1 cellular context compared by ENCODE assay signal in the genomic region with DNA sequence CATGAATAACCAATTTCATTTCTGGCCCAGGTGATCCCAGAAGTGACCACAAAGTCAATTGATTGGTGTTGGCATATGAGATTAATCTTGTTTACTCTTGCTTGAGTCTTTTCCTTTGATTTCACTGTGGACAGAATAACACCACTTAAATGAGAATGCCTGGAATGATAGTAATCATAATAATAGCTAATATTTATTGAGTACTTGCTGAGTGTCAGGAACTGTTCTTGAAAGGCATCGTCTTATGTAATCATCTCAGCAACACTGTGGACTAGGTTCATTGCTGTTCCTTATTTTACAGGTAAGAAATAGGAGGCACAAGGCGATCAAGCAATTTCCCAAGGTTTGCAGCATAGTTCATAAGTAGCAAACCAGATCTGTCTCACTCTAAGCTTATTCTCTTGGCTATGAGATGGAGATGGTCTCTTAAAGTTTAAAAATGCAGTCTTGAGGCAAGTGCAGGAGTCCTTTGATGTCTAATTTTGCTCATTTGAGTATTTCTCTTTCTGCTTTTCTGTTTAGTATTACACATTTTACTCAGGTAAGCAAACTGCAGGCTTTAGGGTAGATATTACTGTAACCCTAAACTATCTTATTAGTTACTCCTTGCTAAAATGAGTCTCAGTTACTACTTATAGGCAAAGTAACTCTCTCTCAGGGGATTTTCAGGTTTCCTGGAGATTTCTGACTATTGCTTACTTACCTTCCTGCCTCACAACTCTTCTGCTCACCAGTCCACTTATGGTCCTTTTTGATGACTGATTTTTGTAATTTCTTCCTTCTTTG.
TF ChIP-seq lines count a peak whose summit lies in the region.

No MANE protein-coding gene starts in this region.

TF ChIP-seq in endothelial cell of umbilical vein, 7 proteins besides CTCF, POLR2A, EP300 and RAD21:
- TF ChIP-seq POLR2AphosphoS5 (IDR thresholded peaks at IDR 0.05; ENCODE audit: insufficient read depth, low read depth, low read length) (no peak), MYC (IDR thresholded peaks at IDR 0.05; ENCODE audit: low read depth, low read length) (no peak), JUN (IDR thresholded peaks at IDR 0.05; ENCODE audit: borderline replicate concordance, insufficient read depth, insufficient read length, low read depth) (no peak), GATA2 (IDR thresholded peaks at IDR 0.05; ENCODE audit: insufficient read depth, insufficient read length, low read depth, low read length) (no peak), EZH2 (IDR thresholded peaks at IDR 0.05; ENCODE audit: borderline replicate concordance, low read depth, low read length, severe bottlenecking) (no peak), FOS (IDR thresholded peaks at IDR 0.05; ENCODE audit: borderline replicate concordance, insufficient read depth, low read length) (no peak)
- TF ChIP-seq, protein P1, sequence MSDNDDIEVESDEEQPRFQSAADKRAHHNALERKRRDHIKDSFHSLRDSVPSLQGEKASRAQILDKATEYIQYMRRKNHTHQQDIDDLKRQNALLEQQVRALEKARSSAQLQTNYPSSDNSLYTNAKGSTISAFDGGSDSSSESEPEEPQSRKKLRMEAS (IDR thresholded peaks at IDR 0.05; ENCODE audit: insufficient read depth, insufficient read length) = no peak
